ENCODE assay signal across 30 cellular contexts in genomic region chr16:77335652-77336234, GRCh38.
DNase-seq lines count a peak whose midpoint lies in the region; ATAC-seq and TF ChIP-seq lines count a peak whose summit lies in the region.
"Had no signal": no experiment of that assay in that cellular context is flagged by ENCODE, and none has a peak within 500 bp of the region (broad histone marks: within the 10 kb centered on the region; RNA-seq: fewer than 3 reads in every experiment).

No MANE protein-coding gene starts in this region.

- peaks cover 27% of the 10 kb centered on the region for H3K4me1 Mint-ChIP-seq in WTC11
- H3K4me1 Mint-ChIP-seq: CD8-positive, alpha-beta memory T cell; memory B cell; T-cell had no signal

- CTCF ChIA-PET in WTC11 (lab: Charles Lee) = no interaction called here

- peak overlapping the region; percentile 15; the same call in 1 of the 2 replicates for H3K4me3 Mint-ChIP-seq in WTC11
- H3K4me3 Mint-ChIP-seq: activated CD4-positive, alpha-beta T cell treated with anti-CD3 and anti-CD28 coated beads for 36 hours; activated T-cell treated with anti-CD3 and anti-CD28 coated beads, Interleukin-2, amount 50 U/mL, for 24 hours; CD8-positive, alpha-beta memory T cell; memory B cell; naive thymus-derived CD4-positive, alpha-beta T cell; T-cell had no signal

- intact Hi-C loops in right cardiac atrium (cut with DNase I) = no loop called here

- H3K27ac ChIP-seq in thymus (ENCODE audit: low read depth) = peak overlapping the region; percentile 73
- no peak overlapping the region for H3K27ac ChIP-seq in right cardiac atrium (ENCODE audit: low read length)
- H3K27ac ChIP-seq: 22Rv1, adrenal gland, GM23248, HL-60, thyroid gland had no signal

- peaks cover 18% of the 10 kb centered on the region for H3K27me3 Mint-ChIP-seq in WTC11 (ENCODE audit: low read depth)
- H3K27me3 Mint-ChIP-seq: CD8-positive, alpha-beta memory T cell; memory B cell had no signal

- DNase-seq in DMS53 (lab: John Stamatoyannopoulos, UW) (peak; percentile 39), DMS53 treated with DMSO at 0.1 percent for 48 hours (lab: John Stamatoyannopoulos, UW; ENCODE audit: unreplicated experiment) (no peak), WTC11 (ENCODE audit: low spot score) (peak; percentile 18), iPS-NIHi11 (ENCODE audit: low spot score) (peak; percentile 9), NCI-H2081 treated with DMSO at 0.1 percent for 48 hours (lab: John Stamatoyannopoulos, UW) (no peak), GM13977 (ENCODE audit: low spot score) (no peak), right cardiac atrium (no peak)
- DNase-seq: activated CD4-positive, alpha-beta T cell treated with anti-CD3 and anti-CD28 coated beads for 36 hours; activated CD8-positive, alpha-beta memory T cell treated with anti-CD3 and anti-CD28 coated beads for 24 hours; activated T-cell treated with anti-CD3 and anti-CD28 coated beads, Interleukin-2, amount 50 U/mL, for 24 hours; adrenal gland; CD8-positive, alpha-beta memory T cell; dermis blood vessel endothelial cell; DND-41; foreskin fibroblast; IMR-90; naive thymus-derived CD4-positive, alpha-beta T cell; NCI-H2081; NCI-H774; retina; SHP77 treated with DMSO at 0.1 percent for 48 hours; stimulated activated CD4-positive, alpha-beta T cell treated with anti-CD3 and anti-CD28 coated beads, Interleukin-4, amount 100 ng/mL, for 4 hours; stimulated activated naive CD8-positive, alpha-beta T cell treated with anti-CD3 and anti-CD28 coated beads, Interleukin-15, Interleukin-2, amounts not matched to agents 100 U/mL and 50 U/mL, for 24 hours; T-cell; thyroid gland had no signal

- H3K36me3 Mint-ChIP-seq in WTC11 = no peaks in the 10 kb centered on the region
- H3K36me3 Mint-ChIP-seq: CD8-positive, alpha-beta memory T cell; memory B cell; naive thymus-derived CD4-positive, alpha-beta T cell; T-cell had no signal

- no peaks in the 10 kb centered on the region for H3K9me3 Mint-ChIP-seq in WTC11
- H3K9me3 Mint-ChIP-seq: activated T-cell treated with anti-CD3 and anti-CD28 coated beads, Interleukin-2, amount 50 U/mL, for 24 hours; memory B cell; naive thymus-derived CD4-positive, alpha-beta T cell; T-cell had no signal

- H3K4me3 ChIP-seq in thymus (ENCODE audit: low read length) (no peak overlapping the region), right cardiac atrium (ENCODE audit: low read length) (no peak overlapping the region)
- H3K4me3 ChIP-seq: adrenal gland, GM23248, thyroid gland had no signal

- peak overlapping the region; percentile 67; the same call in 1 of the 2 replicates for H3K27ac Mint-ChIP-seq in WTC11
- H3K27ac Mint-ChIP-seq: activated CD4-positive, alpha-beta T cell treated with anti-CD3 and anti-CD28 coated beads for 36 hours; activated T-cell treated with anti-CD3 and anti-CD28 coated beads, Interleukin-2, amount 50 U/mL, for 24 hours; CD8-positive, alpha-beta memory T cell; memory B cell; naive thymus-derived CD4-positive, alpha-beta T cell; T-cell had no signal

- H3K27me3 ChIP-seq in thymus (ENCODE audit: control insufficient read depth, insufficient read depth) (no peaks in the 10 kb centered on the region), right cardiac atrium (ENCODE audit: control insufficient read depth, insufficient read depth) (no peaks in the 10 kb centered on the region)
- H3K27me3 ChIP-seq: adrenal gland, thyroid gland had no signal

- POLR2A ChIA-PET in WTC11 (lab: Charles Lee) = no interaction called here

- in situ Hi-C loops in GM13977 (cut with MboI; ENCODE audit: low pct_unique_long_range_greater_than_20kb, low sequenced_read_pairs, unreplicated experiment) = no loop called here

- WGBS in thymus = 85% methylated on average over 12 of the region's 12 CpGs
- WGBS in right cardiac atrium = 82% methylated on average over 12 of the region's 12 CpGs

- no peak for TF ChIP-seq CTCF in WTC11 (IDR thresholded peaks at IDR 0.05)
- TF ChIP-seq CTCF in GM13977 (IDR thresholded peaks at IDR 0.05; ENCODE audit: extremely low read depth, insufficient read depth, missing control alignments) = no peak

- ATAC-seq in WTC11 = peak; percentile 49
- ATAC-seq in right cardiac atrium = no peak
- ATAC-seq: activated CD4-positive, alpha-beta T cell treated with anti-CD3 and anti-CD28 coated beads for 36 hours; naive thymus-derived CD4-positive, alpha-beta T cell; stimulated activated naive CD8-positive, alpha-beta T cell treated with anti-CD3 and anti-CD28 coated beads, Interleukin-15, Interleukin-2, amounts not matched to agents 100 U/mL and 50 U/mL, for 24 hours; T-cell had no signal

- no peaks in the 10 kb centered on the region for H3K36me3 ChIP-seq in thymus (ENCODE audit: control insufficient read depth, insufficient read depth)
- H3K36me3 ChIP-seq: adrenal gland, thyroid gland had no signal

- H3K4me1 ChIP-seq in thymus (ENCODE audit: control insufficient read depth, insufficient read depth, low read length) (no peaks in the 10 kb centered on the region), right cardiac atrium (ENCODE audit: control insufficient read depth, insufficient read depth, low read length) (no peaks in the 10 kb centered on the region)
- H3K4me1 ChIP-seq: adrenal gland had no signal

- no peaks in the 10 kb centered on the region for H3K9me3 ChIP-seq in thymus (ENCODE audit: control insufficient read depth)
- H3K9me3 ChIP-seq in right cardiac atrium (ENCODE audit: control insufficient read depth, low read length) = no peaks in the 10 kb centered on the region
- H3K9me3 ChIP-seq: adrenal gland, thyroid gland had no signal

TF ChIP-seq in WTC11, 78 proteins besides CTCF, POLR2A, EP300 and RAD21:
- no peak for TF ChIP-seq CDX4 (CRISPR knock-in tag; IDR thresholded peaks at IDR 0.05; ENCODE audit: borderline replicate concordance)
- no peak for TF ChIP-seq IRF1 (CRISPR knock-in tag; IDR thresholded peaks at IDR 0.05)

Comparison
In these comparisons a context has a peak if more than half of its experiments do, and no peak if none do; other contexts are left out.
1. DNase-seq: peak in DMS53 (single experiment), WTC11 (single experiment) and iPS-NIHi11 (single experiment); none in DMS53 treated with DMSO at 0.1 percent for 48 hours (single experiment), NCI-H2081 treated with DMSO at 0.1 percent for 48 hours (single experiment), GM13977 (single experiment) and right cardiac atrium (0 of 3).